ENCODE assay signal across 8 cellular contexts in genomic region chr2:43127208-43127940, GRCh38.
DNase-seq lines count a peak whose midpoint lies in the region; ATAC-seq and TF ChIP-seq lines count a peak whose summit lies in the region.

No MANE protein-coding gene starts in this region.

- H2AFZ ChIP-seq in GM23248: no peak overlapping the region
- H2AFZ ChIP-seq in hepatocyte: no peak overlapping the region

- H3K4me3 ChIP-seq in GM23248: no peak overlapping the region
- H3K4me3 ChIP-seq in hepatocyte: no peak overlapping the region

- H3K9me2 ChIP-seq in GM23248 (ENCODE audit: insufficient read depth): no peaks in the 10 kb centered on the region
- H3K9me2 ChIP-seq in hepatocyte (replicated peaks; ENCODE audit: insufficient read depth): no peaks in the 10 kb centered on the region

- H3K27ac ChIP-seq in GM23248 (no peak overlapping the region), hepatocyte (no peak overlapping the region)

- intact Hi-C loops in activated naive CD4-positive, alpha-beta T cell treated with anti-CD3 and anti-CD28 coated beads for 36 hours (cut with micrococcal nuclease): loop anchor here (1.0 to 2.0 kb wide), 3 partner anchors 181 to 415 kb away; no protein-coding TSS in a partner anchor

- no peaks in the 10 kb centered on the region for H3K36me3 ChIP-seq in GM23248 (ENCODE audit: low read depth)
- H3K36me3 ChIP-seq in hepatocyte (replicated peaks; ENCODE audit: insufficient read depth, low read depth): no peaks in the 10 kb centered on the region

- H3F3A ChIP-seq in GM23248 (ENCODE audit: insufficient read depth): no peaks in the 10 kb centered on the region

- H3K4me2 ChIP-seq in GM23248 (ENCODE audit: unreplicated experiment): no peak overlapping the region
- no peak overlapping the region for H3K4me2 ChIP-seq in hepatocyte

- no peaks in the 10 kb centered on the region for H3K36me3 Mint-ChIP-seq in activated naive CD4-positive, alpha-beta T cell treated with anti-CD3 and anti-CD28 coated beads for 36 hours (ENCODE audit: low read depth)

- H3K4me1 ChIP-seq in GM23248 (ENCODE audit: insufficient read depth) (peaks cover 19% of the 10 kb centered on the region), hepatocyte (ENCODE audit: insufficient read depth) (peaks cover 30% of the 10 kb centered on the region)

- H4K20me1 ChIP-seq in GM23248 (ENCODE audit: insufficient read depth): no peaks in the 10 kb centered on the region
- H4K20me1 ChIP-seq in hepatocyte (ENCODE audit: insufficient read depth, poor library complexity, severe bottlenecking): no peaks in the 10 kb centered on the region

- H3K9ac ChIP-seq in GM23248: no peak overlapping the region

- in situ Hi-C loops in GM23248 (cut with MboI): no loop called here

- no peaks in the 10 kb centered on the region for H3K27me3 Mint-ChIP-seq in activated naive CD4-positive, alpha-beta T cell treated with anti-CD3 and anti-CD28 coated beads for 36 hours (ENCODE audit: low read depth)

- CTCF ChIA-PET in activated naive CD4-positive, alpha-beta T cell treated with anti-CD3 and anti-CD28 coated beads for 36 hours (lab: Charles Lee): interaction anchor here (0.6 to 16.5 kb wide), 29 partner anchors 11 to 708 kb away, joined by 3 to 505 read pairs (median 3); partner anchors contain the start of gene ZFP36L2

- H3K9me3 ChIP-seq in GM23248 (ENCODE audit: low read depth) (no peaks in the 10 kb centered on the region), hepatocyte (ENCODE audit: low read depth) (no peaks in the 10 kb centered on the region)

- WGBS in GM23248 (ENCODE audit: low coverage in 1 of 2, low lambda C conversion rate in 2 of 2, missing lambda C conversion rate in 2 of 2), 2 experiments: 77 to 79% methylated on average over 24 of the region's 24 CpGs
- 81% methylated on average over 23 of the region's 24 CpGs for WGBS in hepatocyte (ENCODE audit: low lambda C conversion rate, missing lambda C conversion rate)

- H3K4me1 Mint-ChIP-seq in activated naive CD4-positive, alpha-beta T cell treated with anti-CD3 and anti-CD28 coated beads for 36 hours (ENCODE audit: low read depth): peaks cover 72% of the 10 kb centered on the region

- H3K27me3 ChIP-seq in GM23248 (replicated peaks; ENCODE audit: insufficient read depth): no peaks in the 10 kb centered on the region
- no peaks in the 10 kb centered on the region for H3K27me3 ChIP-seq in hepatocyte

- H3K27ac Mint-ChIP-seq in activated naive CD4-positive, alpha-beta T cell treated with anti-CD3 and anti-CD28 coated beads for 36 hours: no peak overlapping the region

- H3K9me3 Mint-ChIP-seq in activated naive CD4-positive, alpha-beta T cell treated with anti-CD3 and anti-CD28 coated beads for 36 hours: no peaks in the 10 kb centered on the region

- H3K4me3 Mint-ChIP-seq in activated naive CD4-positive, alpha-beta T cell treated with anti-CD3 and anti-CD28 coated beads for 36 hours: no peak overlapping the region

- H3K79me2 ChIP-seq in GM23248 (ENCODE audit: insufficient read depth): no peaks in the 10 kb centered on the region
- H3K79me2 ChIP-seq in hepatocyte: no peaks in the 10 kb centered on the region

- TF ChIP-seq CTCF in hepatocyte (IDR thresholded peaks at IDR 0.05; ENCODE audit: poor library complexity): peak; percentile 42

- ATAC-seq in HG02678 (IDR thresholded peaks at IDR 0.05; ENCODE audit: unreplicated experiment) (no peak), HG03521 (IDR thresholded peaks at IDR 0.05; ENCODE audit: unreplicated experiment) (no peak)

- DNase-seq in 8988T (peak; percentile 90), GM23248 (peak; percentile 50), SKM-1 treated with dmso at 0.1 percent for 144 hours (lab: John Stamatoyannopoulos, UW; ENCODE audit: unreplicated experiment) (peak; percentile 93), hepatocyte (ENCODE audit: low spot score) (no peak)
- DNase-seq in activated naive CD4-positive, alpha-beta T cell treated with anti-CD3 and anti-CD28 coated beads for 36 hours: peak; percentile 90
- peak; percentile 79 to 90 for DNase-seq in stimulated activated CD4-positive, alpha-beta T cell treated with anti-CD3 and anti-CD28 coated beads, Interleukin-15, amount 100 ng/mL, for 48 hours (ENCODE audit: low read depth in 2 of 2)
